Comparison of ENCODE assay signal across 15 cellular contexts in genomic region chr5:144179226-144179625, GRCh38. TPM values are rescaled to one million over a fixed set of nuclear protein-coding genes. Genes with fewer than 3 reads are reported as not detected.
DNase-seq lines count a peak whose midpoint lies in the region; ATAC-seq and TF ChIP-seq lines count a peak whose summit lies in the region.
"Had no signal": no experiment of that assay in that cellular context is flagged by ENCODE, and none has a peak within 500 bp of the region (broad histone marks: within the 10 kb centered on the region; RNA-seq: fewer than 3 reads in every experiment).

No MANE protein-coding gene starts in this region.

- peaks cover 27% of the 10 kb centered on the region; the same call in 1 of the 2 replicates for H3F3A ChIP-seq in GM23248 (ENCODE audit: insufficient read depth)

- ATAC-seq in HG02798 (IDR thresholded peaks at IDR 0.05; ENCODE audit: poor library complexity, unreplicated experiment), result no peak
- ATAC-seq: HepG2 had no signal

- H3K9me3 ChIP-seq in GM23248 (ENCODE audit: low read depth), result no peaks in the 10 kb centered on the region
- no peaks in the 10 kb centered on the region for H3K9me3 ChIP-seq in osteoblast (ENCODE audit: low read depth, low read length)
- no peaks in the 10 kb centered on the region for H3K9me3 ChIP-seq in effector memory CD4-positive, alpha-beta T cell (ENCODE audit: control insufficient read depth, low read length)
- no peaks in the 10 kb centered on the region for H3K9me3 ChIP-seq in ovary
- H3K9me3 ChIP-seq: BLaER1, Caco-2, HAP-1 had no signal

- no peak for TF ChIP-seq POLR2A in ovary (IDR thresholded peaks at IDR 0.05)

- H3K4me2 ChIP-seq in GM23248 (ENCODE audit: unreplicated experiment) (no peak overlapping the region), osteoblast (ENCODE audit: insufficient read depth, low read length) (no peak overlapping the region)
- H3K4me2 ChIP-seq: BLaER1 had no signal

- H3K27me3 ChIP-seq in GM23248 (replicated peaks; ENCODE audit: insufficient read depth) (no peaks in the 10 kb centered on the region), osteoblast (ENCODE audit: insufficient read depth, low read length) (no peaks in the 10 kb centered on the region), ovary (no peaks in the 10 kb centered on the region)
- H3K27me3 ChIP-seq in effector memory CD4-positive, alpha-beta T cell (replicated peaks; ENCODE audit: control insufficient read depth, insufficient read depth, low read length, poor library complexity, severe bottlenecking), result no peaks in the 10 kb centered on the region
- H3K27me3 ChIP-seq: BLaER1 had no signal

- H3K79me2 ChIP-seq in GM23248 (ENCODE audit: insufficient read depth), result no peaks in the 10 kb centered on the region
- no peaks in the 10 kb centered on the region for H3K79me2 ChIP-seq in osteoblast (ENCODE audit: insufficient read depth, low read length)

- H3K4me3 ChIP-seq in AG10803 (ENCODE audit: low read length) (no peak overlapping the region), GM23248 (no peak overlapping the region), osteoblast (ENCODE audit: insufficient read depth, low read length) (no peak overlapping the region), ovary (no peak overlapping the region)
- no peak overlapping the region for H3K4me3 ChIP-seq in effector memory CD4-positive, alpha-beta T cell (ENCODE audit: insufficient read depth, low read depth, low read length, poor library complexity, severe bottlenecking)
- H3K4me3 ChIP-seq: BLaER1, HAP-1 had no signal

- H3K9me2 ChIP-seq in GM23248 (ENCODE audit: insufficient read depth), result no peaks in the 10 kb centered on the region

- H4K20me1 ChIP-seq in GM23248 (ENCODE audit: insufficient read depth), result no peaks in the 10 kb centered on the region
- H4K20me1 ChIP-seq in osteoblast (ENCODE audit: insufficient read depth, low read length), result no peaks in the 10 kb centered on the region
- H4K20me1 ChIP-seq: BLaER1 had no signal

- no peak for TF ChIP-seq CTCF in AG10803 (conservative IDR thresholded peaks at IDR 0.05; ENCODE audit: low read length)
- no peak for TF ChIP-seq CTCF in osteoblast (IDR thresholded peaks at IDR 0.05; ENCODE audit: extremely low read depth, low read depth, low read length)
- no peak for TF ChIP-seq CTCF in ovary (IDR thresholded peaks at IDR 0.05)

- H3K4me1 ChIP-seq in GM23248 (ENCODE audit: insufficient read depth) (peaks cover 18% of the 10 kb centered on the region), osteoblast (ENCODE audit: insufficient read depth, low read length) (peaks cover 11% of the 10 kb centered on the region), ovary (ENCODE audit: insufficient read depth) (no peaks in the 10 kb centered on the region)
- H3K4me1 ChIP-seq in effector memory CD4-positive, alpha-beta T cell (ENCODE audit: control insufficient read depth, insufficient read depth, low read length, poor library complexity, severe bottlenecking), result peaks cover 5% of the 10 kb centered on the region
- H3K4me1 ChIP-seq: BLaER1, Caco-2, HAP-1 had no signal

- no peaks in the 10 kb centered on the region for H3K36me3 ChIP-seq in GM23248 (ENCODE audit: low read depth)
- H3K36me3 ChIP-seq in osteoblast (ENCODE audit: insufficient read depth, low read length), result no peaks in the 10 kb centered on the region
- H3K36me3 ChIP-seq in effector memory CD4-positive, alpha-beta T cell (ENCODE audit: control insufficient read depth, insufficient read depth, low read length), result no peaks in the 10 kb centered on the region
- H3K36me3 ChIP-seq in ovary, result no peaks in the 10 kb centered on the region
- H3K36me3 ChIP-seq: BLaER1, HAP-1 had no signal

- no peak overlapping the region for H3K27ac ChIP-seq in GM23248
- H3K27ac ChIP-seq in osteoblast (ENCODE audit: low read depth, low read length), result peak overlapping the region; percentile 15
- no peak overlapping the region for H3K27ac ChIP-seq in effector memory CD4-positive, alpha-beta T cell (ENCODE audit: insufficient read depth, low read length, poor library complexity, severe bottlenecking)
- no peak overlapping the region for H3K27ac ChIP-seq in ovary
- H3K27ac ChIP-seq: 22Rv1, BLaER1 had no signal

- 78 to 88% methylated on average over 1 of the region's 1 CpG for WGBS in GM23248 (ENCODE audit: low coverage in 1 of 2, low lambda C conversion rate in 2 of 2, missing lambda C conversion rate in 2 of 2), 2 experiments
- WGBS in ovary, 3 donors, result 96 to 100% (median 97%) methylated on average over 1 of the region's 1 CpG

- in situ Hi-C loops in GM23248 (cut with MboI), result no loop called here

- H3K9ac ChIP-seq in GM23248, result no peak overlapping the region
- H3K9ac ChIP-seq: BLaER1 had no signal

- DNase-seq in AG10803 (ENCODE audit: low read depth), result peak; percentile 38
- peak; percentile 52 for DNase-seq in GM23248
- peak; percentile 52 for DNase-seq in amniotic epithelial cell (ENCODE audit: low read depth)
- DNase-seq in osteoblast (ENCODE audit: insufficient read length, low spot score, missing footprints), result no peak
- DNase-seq in effector memory CD4-positive, alpha-beta T cell, result no peak
- DNase-seq in NCI-H748 treated with DMSO at 0.1 percent for 48 hours (lab: John Stamatoyannopoulos, UW), result no peak
- no peak for DNase-seq in ovary
- DNase-seq: AML-193; Caco-2; CD8-positive, alpha-beta memory T cell had no signal

- intact Hi-C loops in ovary (cut with DNase I), result no loop called here

- peak overlapping the region; percentile 12; the same call in 1 of the 2 replicates for H2AFZ ChIP-seq in GM23248
- no peak overlapping the region for H2AFZ ChIP-seq in osteoblast (ENCODE audit: low read length)

- no peak for TF ChIP-seq EP300 in ovary (IDR thresholded peaks at IDR 0.05)

RNA-seq across cellular contexts. Expression of gene KCTD16, which starts 8.6 kb away (rescaled TPM):
- 0.65 and 1.0 TPM in 2 replicates for total RNA-seq in GM23248 (2014; rRNA removed; shearing (Covaris generic))
- 0.25 and 0.34 TPM in 2 replicates for polyA plus RNA-seq in GM23248 (2016; fragmentation: Nextera tagmentation; extraction: Ambion mirVana)
- 1.5 and 3.6 TPM in 2 replicates for total RNA-seq in osteoblast
- total RNA-seq in ovary, result under 1 TPM in 6 of 7 donors, not detected in 1; under 0.01 to 0.46 (median 0.13) TPM
- under 1 TPM; 0.05 to 0.23 TPM for polyA plus RNA-seq in ovary

RNA-seq across cellular contexts. Expression of gene YIPF5, which starts 8.8 kb away (rescaled TPM):
- total RNA-seq in GM23248 (2014; rRNA removed; shearing (Covaris generic)), result 174 and 201 TPM in 2 replicates
- polyA plus RNA-seq in GM23248 (2016; fragmentation: Nextera tagmentation; extraction: Ambion mirVana), result 235 and 236 TPM in 2 replicates
- total RNA-seq in osteoblast, result 99.5 and 111 TPM in 2 replicates
- 10 to 100 TPM; 26.2 to 43.8 (median 35.4) TPM for total RNA-seq in ovary
- 10 to 100 TPM; 15.9 to 46.2 TPM for polyA plus RNA-seq in ovary

Comparison
In these comparisons a context has a peak if more than half of its experiments do, and no peak if none do; other contexts are left out.
1. DNase-seq: peak in AG10803 (single experiment), GM23248 (single experiment) and amniotic epithelial cell (single experiment); none in osteoblast (single experiment), effector memory CD4-positive, alpha-beta T cell (0 of 3), NCI-H748 treated with DMSO at 0.1 percent for 48 hours (single experiment) and ovary (0 of 5).